1 cellular context compared by ENCODE assay signal in genomic region chr11:133920109-133920990, GRCh38.
TF ChIP-seq lines count a peak whose summit lies in the region.

No MANE protein-coding gene starts in this region.

TF ChIP-seq in H1, 55 proteins besides CTCF, POLR2A, EP300 and RAD21 (continued from another document):
- TF ChIP-seq TAF7 (optimal IDR thresholded peaks at IDR 0.05; ENCODE audit: borderline replicate concordance, low read depth, low read length), result no peak
- no peak for TF ChIP-seq CEBPB (IDR thresholded peaks at IDR 0.05; ENCODE audit: low read depth, low read length)
- TF ChIP-seq CREB1 (IDR thresholded peaks at IDR 0.05), result no peak
- TF ChIP-seq NANOG (IDR thresholded peaks at IDR 0.05; ENCODE audit: insufficient read depth, low read depth, low read length, poor library complexity, severe bottlenecking), result no peak
- TF ChIP-seq MAFK (IDR thresholded peaks at IDR 0.05; ENCODE audit: low read depth, low read length), result no peak
- TF ChIP-seq BACH1 (IDR thresholded peaks at IDR 0.05; ENCODE audit: low read length), result no peak
- TF ChIP-seq RBBP5 (IDR thresholded peaks at IDR 0.05; ENCODE audit: borderline replicate concordance, low read depth, low read length), result no peak
- no peak for TF ChIP-seq SIRT6 (IDR thresholded peaks at IDR 0.05; ENCODE audit: low read length)
- no peak for TF ChIP-seq BCL11A (IDR thresholded peaks at IDR 0.05; ENCODE audit: low read depth in 2 of 2, low read length in 2 of 2)
- TF ChIP-seq YY1 (IDR thresholded peaks at IDR 0.05; ENCODE audit: low read depth, low read length), result no peak
- no peak for TF ChIP-seq JUND (IDR thresholded peaks at IDR 0.05; ENCODE audit: low read length)
- TF ChIP-seq ZNF274 (IDR thresholded peaks at IDR 0.05; ENCODE audit: borderline replicate concordance, extremely low read depth, low read length), result no peak
- TF ChIP-seq, protein P1, sequence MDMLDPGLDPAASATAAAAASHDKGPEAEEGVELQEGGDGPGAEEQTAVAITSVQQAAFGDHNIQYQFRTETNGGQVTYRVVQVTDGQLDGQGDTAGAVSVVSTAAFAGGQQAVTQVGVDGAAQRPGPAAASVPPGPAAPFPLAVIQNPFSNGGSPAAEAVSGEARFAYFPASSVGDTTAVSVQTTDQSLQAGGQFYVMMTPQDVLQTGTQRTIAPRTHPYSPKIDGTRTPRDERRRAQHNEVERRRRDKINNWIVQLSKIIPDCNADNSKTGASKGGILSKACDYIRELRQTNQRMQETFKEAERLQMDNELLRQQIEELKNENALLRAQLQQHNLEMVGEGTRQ (IDR thresholded peaks at IDR 0.05; ENCODE audit: low read length), result no peak
- no peak for TF ChIP-seq TCF12 (IDR thresholded peaks at IDR 0.05; ENCODE audit: low read depth, low read length)
- TF ChIP-seq CHD2 (IDR thresholded peaks at IDR 0.05; ENCODE audit: low read length), result no peak
- TF ChIP-seq ASH2L (IDR thresholded peaks at IDR 0.05; ENCODE audit: low read length), result no peak
- TF ChIP-seq SP4 (IDR thresholded peaks at IDR 0.05; ENCODE audit: low read length), result no peak
